14 cellular contexts compared by ENCODE assay signal in genomic region chr5:160291467-160291866, GRCh38. TPM values are rescaled to one million over a fixed set of nuclear protein-coding genes. Genes with fewer than 3 reads are reported as not detected.
"Had no signal": no experiment of that assay in that cellular context is flagged by ENCODE, and none has a peak within 500 bp of the region (broad histone marks: within the 10 kb centered on the region; RNA-seq: fewer than 3 reads in every experiment).

No MANE protein-coding gene starts in this region.

- H3K27ac ChIP-seq: transverse colon had no signal

- H3K9me3 Mint-ChIP-seq: activated naive CD8-positive, alpha-beta T cell treated with anti-CD3 and anti-CD28 coated beads for 36 hours; activated T-cell treated with anti-CD3 and anti-CD28 coated beads, Interleukin-2, amount 50 U/mL, for 4 hours; endodermal cell; stimulated activated effector memory CD8-positive, alpha-beta T cell treated with anti-CD3 and anti-CD28 coated beads, Interleukin-12 subunit alpha, Interleukin-12 subunit beta, amount 100 ng/mL, for 72 hours had no signal

- DNase-seq: activated CD4-positive, alpha-beta T cell treated with anti-CD3 and anti-CD28 coated beads, Interleukin-2, amount 50 U/mL, for 4 hours; activated CD8-positive, alpha-beta memory T cell treated with anti-CD3 and anti-CD28 coated beads, Interleukin-2, amount 10 ng/mL, durations not matched to agents 7 days and 5 days; activated gamma-delta T cell; activated naive CD8-positive, alpha-beta T cell treated with anti-CD3 and anti-CD28 coated beads for 36 hours; activated T-cell treated with anti-CD3 and anti-CD28 coated beads, Interleukin-2, amount 50 U/mL, for 4 hours; foreskin melanocyte; mesendoderm; retina; T-helper 2 cell; transverse colon had no signal

- ATAC-seq: activated CD8-positive, alpha-beta memory T cell treated with anti-CD3 and anti-CD28 coated beads, Interleukin-2, amount 10 ng/mL, durations not matched to agents 7 days and 5 days; activated T-cell treated with anti-CD3 and anti-CD28 coated beads, Interleukin-2, amount 50 U/mL, for 4 hours; left lobe of liver; stimulated activated effector memory CD8-positive, alpha-beta T cell treated with anti-CD3 and anti-CD28 coated beads, Interleukin-12 subunit alpha, Interleukin-12 subunit beta, amount 100 ng/mL, for 72 hours had no signal

- H3K9me3 ChIP-seq: transverse colon had no signal

- H3K36me3 Mint-ChIP-seq: activated CD8-positive, alpha-beta memory T cell treated with anti-CD3 and anti-CD28 coated beads, Interleukin-2, amount 10 ng/mL, durations not matched to agents 7 days and 5 days; activated naive CD8-positive, alpha-beta T cell treated with anti-CD3 and anti-CD28 coated beads for 36 hours; stimulated activated effector memory CD8-positive, alpha-beta T cell treated with anti-CD3 and anti-CD28 coated beads, Interleukin-12 subunit alpha, Interleukin-12 subunit beta, amount 100 ng/mL, for 72 hours had no signal

- H3K4me3 Mint-ChIP-seq: activated CD8-positive, alpha-beta memory T cell treated with anti-CD3 and anti-CD28 coated beads, Interleukin-2, amount 10 ng/mL, durations not matched to agents 7 days and 5 days; activated naive CD8-positive, alpha-beta T cell treated with anti-CD3 and anti-CD28 coated beads for 36 hours; activated T-cell treated with anti-CD3 and anti-CD28 coated beads, Interleukin-2, amount 50 U/mL, for 4 hours; endodermal cell; stimulated activated effector memory CD8-positive, alpha-beta T cell treated with anti-CD3 and anti-CD28 coated beads, Interleukin-12 subunit alpha, Interleukin-12 subunit beta, amount 100 ng/mL, for 72 hours had no signal

- H3K27me3 Mint-ChIP-seq: activated naive CD8-positive, alpha-beta T cell treated with anti-CD3 and anti-CD28 coated beads for 36 hours had no signal

- H3K36me3 ChIP-seq: transverse colon had no signal

- H3K4me1 Mint-ChIP-seq: activated CD8-positive, alpha-beta memory T cell treated with anti-CD3 and anti-CD28 coated beads, Interleukin-2, amount 10 ng/mL, durations not matched to agents 7 days and 5 days; activated naive CD8-positive, alpha-beta T cell treated with anti-CD3 and anti-CD28 coated beads for 36 hours had no signal

- H3K27me3 ChIP-seq: transverse colon had no signal

- H3K4me3 ChIP-seq: skin epidermis, transverse colon had no signal

- H3K27ac Mint-ChIP-seq: activated CD8-positive, alpha-beta memory T cell treated with anti-CD3 and anti-CD28 coated beads, Interleukin-2, amount 10 ng/mL, durations not matched to agents 7 days and 5 days; activated naive CD8-positive, alpha-beta T cell treated with anti-CD3 and anti-CD28 coated beads for 36 hours; endodermal cell; stimulated activated effector memory CD8-positive, alpha-beta T cell treated with anti-CD3 and anti-CD28 coated beads, Interleukin-12 subunit alpha, Interleukin-12 subunit beta, amount 100 ng/mL, for 72 hours had no signal

RNA-seq across cellular contexts. Expression of gene CCNJL, which starts 20.9 kb away (rescaled TPM):
- total RNA-seq: activated naive CD8-positive, alpha-beta T cell treated with anti-CD3 and anti-CD28 coated beads for 36 hours had no signal
